Comparison of ENCODE assay signal across 16 cellular contexts in the genomic region with DNA sequence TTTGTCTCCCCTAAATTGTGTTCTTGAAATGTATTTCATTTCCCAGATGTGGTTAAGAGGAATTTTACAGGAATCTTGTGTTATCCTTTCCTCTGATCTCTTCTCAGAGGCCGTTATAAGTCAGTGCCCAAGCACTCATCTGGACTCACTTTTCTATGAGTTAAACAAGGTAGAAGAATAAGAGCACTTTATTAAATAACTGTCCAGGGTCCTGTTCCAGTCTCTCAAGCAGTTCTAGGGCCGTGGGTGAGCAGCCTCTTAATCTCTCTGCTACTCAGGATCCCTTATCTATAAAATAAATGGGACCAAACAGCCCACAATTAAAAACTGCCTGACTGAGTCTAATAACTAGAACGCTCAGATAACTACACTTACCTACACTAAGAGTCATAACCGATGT.
A peak's percentile ranks its signal among the peaks of the same experiment; 100 is the strongest.
DNase-seq lines count a peak whose midpoint lies in the region; ATAC-seq and TF ChIP-seq lines count a peak whose summit lies in the region.
"Had no signal": no experiment of that assay in that cellular context is flagged by ENCODE, and none has a peak within 500 bp of the region (broad histone marks: within the 10 kb centered on the region; RNA-seq: fewer than 3 reads in every experiment).

No MANE protein-coding gene starts in this region.

- TF ChIP-seq POLR2A in erythroblast (IDR thresholded peaks at IDR 0.05; ENCODE audit: low read length) = no peak

- no peaks in the 10 kb centered on the region for H3K27me3 ChIP-seq in mammary epithelial cell (ENCODE audit: insufficient read depth, low read length)
- H3K27me3 ChIP-seq: BLaER1 had no signal

- H3K79me2 ChIP-seq in mammary epithelial cell (ENCODE audit: insufficient read depth, low read length) = peaks cover 10% of the 10 kb centered on the region

- no peak overlapping the region for H2AFZ ChIP-seq in mammary epithelial cell (ENCODE audit: low read depth, low read length)

- H3K27ac Mint-ChIP-seq in activated T-cell treated with anti-CD3 and anti-CD28 coated beads, Interleukin-2, amount 50 U/mL, for 24 hours = peak overlapping the region; percentile 5
- H3K27ac Mint-ChIP-seq: CD14-positive monocyte, H9 had no signal

- H3K36me3 ChIP-seq in mammary epithelial cell (ENCODE audit: insufficient read depth, low read length) = peaks cover 20% of the 10 kb centered on the region

- H3K27me3 Mint-ChIP-seq in activated T-cell treated with anti-CD3 and anti-CD28 coated beads, Interleukin-2, amount 50 U/mL, for 24 hours = no peaks in the 10 kb centered on the region
- H3K27me3 Mint-ChIP-seq: CD4-positive, alpha-beta memory T cell had no signal

- H3K36me3 Mint-ChIP-seq in activated T-cell treated with anti-CD3 and anti-CD28 coated beads, Interleukin-2, amount 50 U/mL, for 24 hours (ENCODE audit: low read depth) = peaks cover 84% of the 10 kb centered on the region

- H3K4me2 ChIP-seq in mammary epithelial cell (ENCODE audit: insufficient read depth, low read depth, low read length) = no peak overlapping the region
- H3K4me2 ChIP-seq: BLaER1 had no signal

- peaks cover 3% of the 10 kb centered on the region for H3K9me3 Mint-ChIP-seq in activated T-cell treated with anti-CD3 and anti-CD28 coated beads, Interleukin-2, amount 50 U/mL, for 24 hours
- H3K9me3 Mint-ChIP-seq: CD4-positive, alpha-beta memory T cell; H9 had no signal

- dilution Hi-C loops in mammary epithelial cell (cut with HindIII; ENCODE audit: low sequenced_read_pairs) = no loop called here

- H3K4me3 Mint-ChIP-seq in activated T-cell treated with anti-CD3 and anti-CD28 coated beads, Interleukin-2, amount 50 U/mL, for 24 hours = no peak overlapping the region
- H3K4me3 Mint-ChIP-seq: CD14-positive monocyte; CD4-positive, alpha-beta memory T cell; H9 had no signal

- H4K20me1 ChIP-seq in mammary epithelial cell (ENCODE audit: insufficient read depth, low read length) = no peaks in the 10 kb centered on the region
- H4K20me1 ChIP-seq: BLaER1 had no signal

- no peak for TF ChIP-seq CTCF in mammary epithelial cell (conservative IDR thresholded peaks at IDR 0.05 in 1 of 2, IDR thresholded peaks at IDR 0.05 in 1 of 2; ENCODE audit: extremely low read depth in 1 of 2, insufficient read depth in 1 of 2, low read depth in 1 of 2, low read length in 2 of 2)

- H3K4me1 ChIP-seq in mammary epithelial cell (ENCODE audit: insufficient read depth, low read length) = peaks cover 9% of the 10 kb centered on the region

- no peaks in the 10 kb centered on the region for H3K9me3 ChIP-seq in mammary epithelial cell (replicated peaks; ENCODE audit: insufficient read depth, low read length)
- H3K9me3 ChIP-seq: BLaER1 had no signal

- no peak for TF ChIP-seq RAD21 in Ishikawa (IDR thresholded peaks at IDR 0.05; ENCODE audit: low read depth)

- WGBS in mammary epithelial cell (ENCODE audit: low coverage, missing lambda C conversion rate) = 68% methylated on average over 4 of the region's 4 CpGs

- no TSS peak for BruUV-seq in mammary epithelial cell (replicated peaks; lab: Mats Ljungman, UMichigan)

- no peak for TF ChIP-seq EP300 in Ishikawa (IDR thresholded peaks at IDR 0.05; ENCODE audit: borderline replicate concordance)

- H3K4me3 ChIP-seq in mammary epithelial cell (replicated peaks in 1 of 3; ENCODE audit: insufficient read depth in 1 of 3, low read depth in 2 of 3, low read length in 3 of 3) = no peak overlapping the region
- H3K4me3 ChIP-seq: BLaER1 had no signal

- DNase-seq in activated T-cell treated with anti-CD3 and anti-CD28 coated beads, Interleukin-2, amount 50 U/mL, for 24 hours = no peak
- no peak for DNase-seq in activated T-cell treated with anti-CD3 and anti-CD28 coated beads, Interleukin-2, amount 50 U/mL, for 48 hours
- DNase-seq in erythroblast (lab: John Stamatoyannopoulos, UW) = peak; percentile 7 to 49
- DNase-seq in NCI-H2227 treated with DMSO at 0.1 percent for 48 hours (lab: John Stamatoyannopoulos, UW) = no peak
- DNase-seq in mammary epithelial cell = no peak
- DNase-seq: 8988T; CD4-positive, alpha-beta memory T cell; DMS153; DMS79; GDM1; H9 had no signal

- CTCF ChIA-PET in mammary epithelial cell (lab: Charles Lee; ENCODE audit: low non-redundant PET) = no interaction called here

- intact Hi-C loops in mammary epithelial cell (cut with micrococcal nuclease) = no loop called here

- no peak overlapping the region for H3K27ac ChIP-seq in mammary epithelial cell (ENCODE audit: insufficient read depth, low read depth, low read length)
- H3K27ac ChIP-seq: BLaER1 had no signal

- in situ Hi-C loops in mammary epithelial cell (cut with MboI; ENCODE audit: low sequenced_read_pairs in 2 of 2) = no loop called here

- peak; percentile 38; the same call in 2 of the 3 replicates for ATAC-seq in SK-N-SH treated with all-trans-retinoic acid at 6 μM for 48 hours
- ATAC-seq: HepG2 had no signal

- no peak overlapping the region for H3K9ac ChIP-seq in mammary epithelial cell (ENCODE audit: insufficient read depth, low read length)
- H3K9ac ChIP-seq: BLaER1 had no signal

- H3K4me1 Mint-ChIP-seq in activated T-cell treated with anti-CD3 and anti-CD28 coated beads, Interleukin-2, amount 50 U/mL, for 24 hours (ENCODE audit: low read depth) = peaks cover 71% of the 10 kb centered on the region

TF ChIP-seq in Ishikawa, 13 proteins besides CTCF, POLR2A, EP300 and RAD21 (continues in another document):
- TF ChIP-seq, protein P1, sequence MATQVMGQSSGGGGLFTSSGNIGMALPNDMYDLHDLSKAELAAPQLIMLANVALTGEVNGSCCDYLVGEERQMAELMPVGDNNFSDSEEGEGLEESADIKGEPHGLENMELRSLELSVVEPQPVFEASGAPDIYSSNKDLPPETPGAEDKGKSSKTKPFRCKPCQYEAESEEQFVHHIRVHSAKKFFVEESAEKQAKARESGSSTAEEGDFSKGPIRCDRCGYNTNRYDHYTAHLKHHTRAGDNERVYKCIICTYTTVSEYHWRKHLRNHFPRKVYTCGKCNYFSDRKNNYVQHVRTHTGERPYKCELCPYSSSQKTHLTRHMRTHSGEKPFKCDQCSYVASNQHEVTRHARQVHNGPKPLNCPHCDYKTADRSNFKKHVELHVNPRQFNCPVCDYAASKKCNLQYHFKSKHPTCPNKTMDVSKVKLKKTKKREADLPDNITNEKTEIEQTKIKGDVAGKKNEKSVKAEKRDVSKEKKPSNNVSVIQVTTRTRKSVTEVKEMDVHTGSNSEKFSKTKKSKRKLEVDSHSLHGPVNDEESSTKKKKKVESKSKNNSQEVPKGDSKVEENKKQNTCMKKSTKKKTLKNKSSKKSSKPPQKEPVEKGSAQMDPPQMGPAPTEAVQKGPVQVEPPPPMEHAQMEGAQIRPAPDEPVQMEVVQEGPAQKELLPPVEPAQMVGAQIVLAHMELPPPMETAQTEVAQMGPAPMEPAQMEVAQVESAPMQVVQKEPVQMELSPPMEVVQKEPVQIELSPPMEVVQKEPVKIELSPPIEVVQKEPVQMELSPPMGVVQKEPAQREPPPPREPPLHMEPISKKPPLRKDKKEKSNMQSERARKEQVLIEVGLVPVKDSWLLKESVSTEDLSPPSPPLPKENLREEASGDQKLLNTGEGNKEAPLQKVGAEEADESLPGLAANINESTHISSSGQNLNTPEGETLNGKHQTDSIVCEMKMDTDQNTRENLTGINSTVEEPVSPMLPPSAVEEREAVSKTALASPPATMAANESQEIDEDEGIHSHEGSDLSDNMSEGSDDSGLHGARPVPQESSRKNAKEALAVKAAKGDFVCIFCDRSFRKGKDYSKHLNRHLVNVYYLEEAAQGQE (IDR thresholded peaks at IDR 0.05; ENCODE audit: low read depth) = peak; percentile 38; the same call in 1 of the 2 replicates
- TF ChIP-seq, protein P2, sequence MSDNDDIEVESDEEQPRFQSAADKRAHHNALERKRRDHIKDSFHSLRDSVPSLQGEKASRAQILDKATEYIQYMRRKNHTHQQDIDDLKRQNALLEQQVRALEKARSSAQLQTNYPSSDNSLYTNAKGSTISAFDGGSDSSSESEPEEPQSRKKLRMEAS (IDR thresholded peaks at IDR 0.05) = no peak
- no peak for TF ChIP-seq TAF1 (IDR thresholded peaks at IDR 0.05; ENCODE audit: low read depth)

TF ChIP-seq in SK-N-SH treated with all-trans-retinoic acid at 6 μM for 48 hours, 23 proteins besides CTCF, POLR2A, EP300 and RAD21:
- TF ChIP-seq ZNF565 (CRISPR knock-in tag; conservative IDR thresholded peaks at IDR 0.05; ENCODE audit: low read depth) (no peak), TCF4 (CRISPR knock-in tag; IDR thresholded peaks at IDR 0.05; ENCODE audit: borderline replicate concordance) (no peak), ZNF8 (CRISPR knock-in tag; IDR thresholded peaks at IDR 0.05) (no peak), ZFP3 (CRISPR knock-in tag; IDR thresholded peaks at IDR 0.05) (no peak), ARNTL (CRISPR knock-in tag; IDR thresholded peaks at IDR 0.05; ENCODE audit: borderline replicate concordance, low read depth) (no peak), RARB (CRISPR knock-in tag; IDR thresholded peaks at IDR 0.05) (no peak), SNAI2 (CRISPR knock-in tag; IDR thresholded peaks at IDR 0.05) (no peak)

Comparison
In these comparisons a context has a peak if more than half of its experiments do, and no peak if none do; other contexts are left out.
1. DNase-seq: peak in erythroblast (2 of 2); none in activated T-cell treated with anti-CD3 and anti-CD28 coated beads, Interleukin-2, amount 50 U/mL, for 24 hours (single experiment), activated T-cell treated with anti-CD3 and anti-CD28 coated beads, Interleukin-2, amount 50 U/mL, for 48 hours (0 of 2), NCI-H2227 treated with DMSO at 0.1 percent for 48 hours (single experiment) and mammary epithelial cell (single experiment).